8 cellular contexts compared by ENCODE assay signal in genomic region chr19:2775556-2776430, GRCh38. TPM values are rescaled to one million over a fixed set of nuclear protein-coding genes. Genes with fewer than 3 reads are reported as not detected.
DNase-seq lines count a peak whose midpoint lies in the region; ATAC-seq and TF ChIP-seq lines count a peak whose summit lies in the region.

No MANE protein-coding gene starts in this region.

- TF ChIP-seq CTCF in neural progenitor cell (IDR thresholded peaks at IDR 0.05): no peak

- no peak overlapping the region for H3K27ac Mint-ChIP-seq in neural progenitor cell

- no peak overlapping the region for H2AFZ ChIP-seq in neural progenitor cell (replicated peaks)

- peaks cover 11% of the 10 kb centered on the region for H3K4me1 Mint-ChIP-seq in neural progenitor cell

- no peaks in the 10 kb centered on the region for H3K27me3 ChIP-seq in effector memory CD4-positive, alpha-beta T cell (replicated peaks; ENCODE audit: control insufficient read depth, insufficient read depth, low read length, poor library complexity, severe bottlenecking)
- no peaks in the 10 kb centered on the region for H3K27me3 ChIP-seq in neural progenitor cell

- peaks cover 9% of the 10 kb centered on the region for H3K36me3 ChIP-seq in effector memory CD4-positive, alpha-beta T cell (ENCODE audit: control insufficient read depth, insufficient read depth, low read length)
- H3K36me3 ChIP-seq in neural progenitor cell: no peaks in the 10 kb centered on the region

- H3K4me3 Mint-ChIP-seq in neural progenitor cell: no peak overlapping the region

- ATAC-seq in HG03521 (IDR thresholded peaks at IDR 0.05; ENCODE audit: unreplicated experiment) (no peak), HG03095 (IDR thresholded peaks at IDR 0.05; ENCODE audit: unreplicated experiment) (no peak)

- H3K9me3 ChIP-seq in effector memory CD4-positive, alpha-beta T cell (ENCODE audit: control insufficient read depth, low read length): no peaks in the 10 kb centered on the region
- H3K9me3 ChIP-seq in neural progenitor cell (ENCODE audit: low read depth): no peaks in the 10 kb centered on the region

- peaks cover 2% of the 10 kb centered on the region for H3K27me3 Mint-ChIP-seq in neural progenitor cell (ENCODE audit: insufficient read depth, low read depth)

- peaks cover 83% of the 10 kb centered on the region for H4K20me1 ChIP-seq in neural progenitor cell (ENCODE audit: low read depth)

- peaks cover 10% of the 10 kb centered on the region for H3K4me1 ChIP-seq in effector memory CD4-positive, alpha-beta T cell (ENCODE audit: control insufficient read depth, insufficient read depth, low read length, poor library complexity, severe bottlenecking)
- H3K4me1 ChIP-seq in neural progenitor cell: no peaks in the 10 kb centered on the region

- H3K4me2 ChIP-seq in neural progenitor cell: no peak overlapping the region

- peak; percentile 38 for DNase-seq in H4 (ENCODE audit: low spot score)
- DNase-seq in activated CD8-positive, alpha-beta memory T cell treated with anti-CD3 and anti-CD28 coated beads for 24 hours: peak; percentile 84
- peak; percentile 46 to 60 (median 47) for DNase-seq in effector memory CD4-positive, alpha-beta T cell
- no peak for DNase-seq in neural progenitor cell (ENCODE audit: low spot score)
- DNase-seq in substantia nigra (lab: John Stamatoyannopoulos, UW): peak in 30 of 49 donors; percentile 4 to 59 (median 34)
- DNase-seq in cerebellum (ENCODE audit: low spot score): no peak

- H3K79me2 ChIP-seq in neural progenitor cell (ENCODE audit: low read depth): peaks cover 88% of the 10 kb centered on the region

- peak overlapping the region; percentile 74 for H3K27ac ChIP-seq in effector memory CD4-positive, alpha-beta T cell (ENCODE audit: insufficient read depth, low read length, poor library complexity, severe bottlenecking)
- H3K27ac ChIP-seq in neural progenitor cell (no peak overlapping the region), substantia nigra (ENCODE audit: low read depth, low read length, poor library complexity, severe bottlenecking) (peak overlapping the region; percentile 57)

- H3K4me3 ChIP-seq in effector memory CD4-positive, alpha-beta T cell (ENCODE audit: insufficient read depth, low read depth, low read length, poor library complexity, severe bottlenecking): peak overlapping the region; percentile 20
- H3K4me3 ChIP-seq in neural progenitor cell: no peak overlapping the region

- peak overlapping the region; percentile 25 for H3K9ac ChIP-seq in neural progenitor cell

- H3K9me3 Mint-ChIP-seq in neural progenitor cell: no peaks in the 10 kb centered on the region

- peaks cover 12% of the 10 kb centered on the region for H3K36me3 Mint-ChIP-seq in neural progenitor cell

- no peaks in the 10 kb centered on the region for H3F3A ChIP-seq in neural progenitor cell (ENCODE audit: low read depth)

RNA-seq across cellular contexts. Expression of gene SGTA, which starts 7.3 kb away (rescaled TPM):
- 47.0 and 53.4 TPM in 2 replicates for total RNA-seq in H4 (2014; rRNA removed; shearing (Covaris generic))
- total RNA-seq in neural progenitor cell (ENCODE audit: low replicate concordance): 30.9 and 75.4 TPM in 2 replicates
- total RNA-seq in cerebellum: 31.6 TPM

RNA-seq across cellular contexts. Expression of gene THOP1, which starts 9.5 kb away (rescaled TPM):
- total RNA-seq in H4 (2014; rRNA removed; shearing (Covaris generic)): 74.8 and 107 TPM in 2 replicates
- total RNA-seq in neural progenitor cell (ENCODE audit: low replicate concordance) (105 and 222 TPM in 2 replicates), cerebellum (29.7 TPM)

RNA-seq across cellular contexts. Expression of gene SLC39A3, which starts 36.0 kb away (rescaled TPM):
- 26.0 and 42.3 TPM in 2 replicates for total RNA-seq in H4 (2014; rRNA removed; shearing (Covaris generic))
- total RNA-seq in neural progenitor cell (ENCODE audit: low replicate concordance) (6.1 and 28.5 TPM in 2 replicates), cerebellum (17.2 TPM)

RNA-seq across cellular contexts. Expression of gene ZNF554, which starts 43.9 kb away (rescaled TPM):
- 1.5 and 1.8 TPM in 2 replicates for total RNA-seq in H4 (2014; rRNA removed; shearing (Covaris generic))
- total RNA-seq in neural progenitor cell (ENCODE audit: low replicate concordance) (10.1 and 11.0 TPM in 2 replicates), cerebellum (9.3 TPM)

RNA-seq across cellular contexts. Expression of gene DIRAS1, which starts 54.6 kb away (rescaled TPM):
- total RNA-seq in H4 (2014; rRNA removed; shearing (Covaris generic)): 1.1 and 1.3 TPM in 2 replicates
- total RNA-seq in neural progenitor cell (ENCODE audit: low replicate concordance): 2.7 and 4.2 TPM in 2 replicates
- total RNA-seq in cerebellum: 19.1 TPM

Comparison
In these comparisons a context has a peak if more than half of its experiments do, and no peak if none do; other contexts are left out.
1. DNase-seq: peak in H4 (single experiment), activated CD8-positive, alpha-beta memory T cell treated with anti-CD3 and anti-CD28 coated beads for 24 hours (single experiment), effector memory CD4-positive, alpha-beta T cell (3 of 3) and substantia nigra (30 of 49); none in neural progenitor cell (single experiment) and cerebellum (single experiment).